ENCODE assay signal across 1 cellular context in the genomic region with DNA sequence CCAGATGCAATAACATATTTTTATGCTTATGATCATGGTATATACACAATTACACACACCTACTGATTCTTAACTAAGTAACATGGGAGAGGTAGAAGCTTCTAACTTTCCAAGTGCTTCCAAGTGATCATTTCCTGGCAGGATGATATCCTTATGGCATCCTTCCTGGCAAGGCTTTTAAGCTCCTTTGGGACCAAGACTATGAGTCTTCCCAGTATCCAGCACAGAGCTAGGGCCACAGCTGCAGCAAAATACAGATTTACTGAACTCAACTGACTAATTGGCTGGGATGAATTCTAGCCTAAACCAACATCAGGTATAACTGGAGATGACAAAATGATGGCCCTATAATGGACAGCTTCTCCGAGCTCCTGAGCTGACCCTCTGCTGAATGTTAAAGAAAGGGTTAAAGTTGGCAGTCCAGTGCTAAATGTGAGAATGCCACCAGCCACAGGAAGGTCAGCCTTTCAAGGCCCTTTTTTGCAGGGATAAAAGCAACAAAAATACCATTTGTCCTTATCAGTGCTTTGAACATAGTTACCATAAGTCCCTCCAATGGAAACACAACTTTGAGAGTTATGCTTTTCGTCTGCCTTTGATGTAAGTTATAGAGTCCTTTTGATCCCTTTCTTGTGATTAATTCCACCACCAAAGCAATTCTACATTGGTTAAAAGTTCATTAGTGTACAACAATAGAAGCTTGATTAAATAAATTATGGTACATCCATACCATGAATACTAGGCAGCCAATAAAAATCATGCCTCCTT.
TF ChIP-seq lines count a peak whose summit lies in the region.

No MANE protein-coding gene starts in this region.

TF ChIP-seq in HepG2, 621 proteins besides CTCF, POLR2A, EP300 and RAD21 (continues in another document):
- TF ChIP-seq SMYD3 (CRISPR knock-in tag; IDR thresholded peaks at IDR 0.05) (no peak), SAFB2 (CRISPR knock-in tag; IDR thresholded peaks at IDR 0.05; ENCODE audit: borderline replicate concordance, low read depth) (no peak; the same call in 1 of the 2 replicates), ZNF225 (CRISPR knock-in tag; IDR thresholded peaks at IDR 0.05) (no peak), SALL1 (CRISPR knock-in tag; IDR thresholded peaks at IDR 0.05) (peak; percentile 77; the same call in 1 of the 2 replicates), HMG20A (CRISPR knock-in tag; IDR thresholded peaks at IDR 0.05; ENCODE audit: borderline replicate concordance) (peak; percentile 79; the same call in 1 of the 2 replicates), MBD4 (IDR thresholded peaks at IDR 0.05; ENCODE audit: borderline replicate concordance, low read length) (no peak), ZNF569 (CRISPR knock-in tag; IDR thresholded peaks at IDR 0.05; ENCODE audit: borderline replicate concordance) (no peak), HOXA7 (CRISPR knock-in tag; IDR thresholded peaks at IDR 0.05) (no peak), ZSCAN20 (CRISPR knock-in tag; IDR thresholded peaks at IDR 0.05; ENCODE audit: borderline replicate concordance) (no peak), ZNF33A (CRISPR knock-in tag; IDR thresholded peaks at IDR 0.05; ENCODE audit: borderline replicate concordance) (no peak), KDM6A (CRISPR knock-in tag; IDR thresholded peaks at IDR 0.05; ENCODE audit: low read depth) (peak; percentile 28; the same call in 1 of the 2 replicates), ZFY (CRISPR knock-in tag; IDR thresholded peaks at IDR 0.05) (no peak), ZFP1 (CRISPR knock-in tag; IDR thresholded peaks at IDR 0.05) (no peak), ZNF646 (CRISPR knock-in tag; IDR thresholded peaks at IDR 0.05) (no peak), ZNF737 (CRISPR knock-in tag; IDR thresholded peaks at IDR 0.05; ENCODE audit: borderline replicate concordance) (no peak), MEIS1 (CRISPR knock-in tag; IDR thresholded peaks at IDR 0.05; ENCODE audit: borderline replicate concordance) (no peak), CEBPB (IDR thresholded peaks at IDR 0.05; ENCODE audit: borderline replicate concordance, low read depth, low read length) (no peak), NRL (CRISPR knock-in tag; IDR thresholded peaks at IDR 0.05; ENCODE audit: borderline replicate concordance) (no peak), ZNF589 (CRISPR knock-in tag; conservative IDR thresholded peaks at IDR 0.05) (no peak), MZF1 (CRISPR knock-in tag; IDR thresholded peaks at IDR 0.05; ENCODE audit: borderline replicate concordance) (no peak), ZNF260 (CRISPR knock-in tag; IDR thresholded peaks at IDR 0.05; ENCODE audit: borderline replicate concordance, low read depth) (no peak), THAP8 (CRISPR knock-in tag; IDR thresholded peaks at IDR 0.05; ENCODE audit: borderline replicate concordance) (no peak), ZNF577 (CRISPR knock-in tag; IDR thresholded peaks at IDR 0.05; ENCODE audit: borderline replicate concordance, low read depth) (no peak), ATAD3A (CRISPR knock-in tag; IDR thresholded peaks at IDR 0.05) (no peak), CCDC6 (CRISPR knock-in tag; IDR thresholded peaks at IDR 0.05) (no peak), FOXC1 (CRISPR knock-in tag; IDR thresholded peaks at IDR 0.05; ENCODE audit: borderline replicate concordance) (no peak), SP5 (CRISPR knock-in tag; IDR thresholded peaks at IDR 0.05; ENCODE audit: borderline replicate concordance, low read depth) (peak; percentile 28; the same call in 1 of the 2 replicates), NFIB (CRISPR knock-in tag; IDR thresholded peaks at IDR 0.05; ENCODE audit: borderline replicate concordance) (no peak), ZNF296 (CRISPR knock-in tag; conservative IDR thresholded peaks at IDR 0.05) (no peak), MXI1 (IDR thresholded peaks at IDR 0.05; ENCODE audit: borderline replicate concordance, low read depth, low read length) (no peak), PAX8 (CRISPR knock-in tag; IDR thresholded peaks at IDR 0.05; ENCODE audit: borderline replicate concordance) (no peak)
- TF ChIP-seq, protein P1, sequence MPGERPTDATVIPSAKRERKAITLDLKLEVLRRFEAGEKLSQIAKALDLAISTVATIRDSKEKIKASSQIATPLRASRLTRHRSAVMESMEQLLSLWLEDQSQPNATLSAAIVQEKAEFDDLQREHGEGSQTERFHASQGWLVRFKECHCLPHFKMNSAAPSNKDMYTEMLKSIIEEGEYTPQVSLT (CRISPR knock-in tag; IDR thresholded peaks at IDR 0.05; ENCODE audit: borderline replicate concordance, low read depth) = no peak
- TF ChIP-seq, protein P2, sequence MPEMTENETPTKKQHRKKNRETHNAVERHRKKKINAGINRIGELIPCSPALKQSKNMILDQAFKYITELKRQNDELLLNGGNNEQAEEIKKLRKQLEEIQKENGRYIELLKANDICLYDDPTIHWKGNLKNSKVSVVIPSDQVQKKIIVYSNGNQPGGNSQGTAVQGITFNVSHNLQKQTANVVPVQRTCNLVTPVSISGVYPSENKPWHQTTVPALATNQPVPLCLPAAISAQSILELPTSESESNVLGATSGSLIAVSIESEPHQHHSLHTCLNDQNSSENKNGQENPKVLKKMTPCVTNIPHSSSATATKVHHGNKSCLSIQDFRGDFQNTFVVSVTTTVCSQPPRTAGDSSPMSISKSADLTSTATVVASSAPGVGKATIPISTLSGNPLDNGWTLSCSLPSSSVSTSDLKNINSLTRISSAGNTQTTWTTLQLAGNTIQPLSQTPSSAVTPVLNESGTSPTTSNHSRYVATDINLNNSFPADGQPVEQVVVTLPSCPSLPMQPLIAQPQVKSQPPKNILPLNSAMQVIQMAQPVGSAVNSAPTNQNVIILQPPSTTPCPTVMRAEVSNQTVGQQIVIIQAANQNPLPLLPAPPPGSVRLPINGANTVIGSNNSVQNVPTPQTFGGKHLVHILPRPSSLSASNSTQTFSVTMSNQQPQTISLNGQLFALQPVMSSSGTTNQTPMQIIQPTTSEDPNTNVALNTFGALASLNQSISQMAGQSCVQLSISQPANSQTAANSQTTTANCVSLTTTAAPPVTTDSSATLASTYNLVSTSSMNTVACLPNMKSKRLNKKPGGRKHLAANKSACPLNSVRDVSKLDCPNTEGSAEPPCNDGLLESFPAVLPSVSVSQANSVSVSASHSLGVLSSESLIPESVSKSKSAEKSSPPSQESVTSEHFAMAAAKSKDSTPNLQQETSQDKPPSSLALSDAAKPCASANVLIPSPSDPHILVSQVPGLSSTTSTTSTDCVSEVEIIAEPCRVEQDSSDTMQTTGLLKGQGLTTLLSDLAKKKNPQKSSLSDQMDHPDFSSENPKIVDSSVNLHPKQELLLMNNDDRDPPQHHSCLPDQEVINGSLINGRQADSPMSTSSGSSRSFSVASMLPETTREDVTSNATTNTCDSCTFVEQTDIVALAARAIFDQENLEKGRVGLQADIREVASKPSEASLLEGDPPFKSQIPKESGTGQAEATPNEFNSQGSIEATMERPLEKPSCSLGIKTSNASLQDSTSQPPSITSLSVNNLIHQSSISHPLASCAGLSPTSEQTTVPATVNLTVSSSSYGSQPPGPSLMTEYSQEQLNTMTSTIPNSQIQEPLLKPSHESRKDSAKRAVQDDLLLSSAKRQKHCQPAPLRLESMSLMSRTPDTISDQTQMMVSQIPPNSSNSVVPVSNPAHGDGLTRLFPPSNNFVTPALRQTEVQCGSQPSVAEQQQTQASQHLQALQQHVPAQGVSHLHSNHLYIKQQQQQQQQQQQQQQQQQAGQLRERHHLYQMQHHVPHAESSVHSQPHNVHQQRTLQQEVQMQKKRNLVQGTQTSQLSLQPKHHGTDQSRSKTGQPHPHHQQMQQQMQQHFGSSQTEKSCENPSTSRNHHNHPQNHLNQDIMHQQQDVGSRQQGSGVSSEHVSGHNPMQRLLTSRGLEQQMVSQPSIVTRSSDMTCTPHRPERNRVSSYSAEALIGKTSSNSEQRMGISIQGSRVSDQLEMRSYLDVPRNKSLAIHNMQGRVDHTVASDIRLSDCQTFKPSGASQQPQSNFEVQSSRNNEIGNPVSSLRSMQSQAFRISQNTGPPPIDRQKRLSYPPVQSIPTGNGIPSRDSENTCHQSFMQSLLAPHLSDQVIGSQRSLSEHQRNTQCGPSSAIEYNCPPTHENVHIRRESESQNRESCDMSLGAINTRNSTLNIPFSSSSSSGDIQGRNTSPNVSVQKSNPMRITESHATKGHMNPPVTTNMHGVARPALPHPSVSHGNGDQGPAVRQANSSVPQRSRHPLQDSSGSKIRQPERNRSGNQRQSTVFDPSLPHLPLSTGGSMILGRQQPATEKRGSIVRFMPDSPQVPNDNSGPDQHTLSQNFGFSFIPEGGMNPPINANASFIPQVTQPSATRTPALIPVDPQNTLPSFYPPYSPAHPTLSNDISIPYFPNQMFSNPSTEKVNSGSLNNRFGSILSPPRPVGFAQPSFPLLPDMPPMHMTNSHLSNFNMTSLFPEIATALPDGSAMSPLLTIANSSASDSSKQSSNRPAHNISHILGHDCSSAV (CRISPR knock-in tag; IDR thresholded peaks at IDR 0.05; ENCODE audit: borderline replicate concordance) = no peak
- TF ChIP-seq, protein P3, sequence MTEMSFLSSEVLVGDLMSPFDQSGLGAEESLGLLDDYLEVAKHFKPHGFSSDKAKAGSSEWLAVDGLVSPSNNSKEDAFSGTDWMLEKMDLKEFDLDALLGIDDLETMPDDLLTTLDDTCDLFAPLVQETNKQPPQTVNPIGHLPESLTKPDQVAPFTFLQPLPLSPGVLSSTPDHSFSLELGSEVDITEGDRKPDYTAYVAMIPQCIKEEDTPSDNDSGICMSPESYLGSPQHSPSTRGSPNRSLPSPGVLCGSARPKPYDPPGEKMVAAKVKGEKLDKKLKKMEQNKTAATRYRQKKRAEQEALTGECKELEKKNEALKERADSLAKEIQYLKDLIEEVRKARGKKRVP (CRISPR knock-in tag; IDR thresholded peaks at IDR 0.05) = no peak
- TF ChIP-seq, protein P4, sequence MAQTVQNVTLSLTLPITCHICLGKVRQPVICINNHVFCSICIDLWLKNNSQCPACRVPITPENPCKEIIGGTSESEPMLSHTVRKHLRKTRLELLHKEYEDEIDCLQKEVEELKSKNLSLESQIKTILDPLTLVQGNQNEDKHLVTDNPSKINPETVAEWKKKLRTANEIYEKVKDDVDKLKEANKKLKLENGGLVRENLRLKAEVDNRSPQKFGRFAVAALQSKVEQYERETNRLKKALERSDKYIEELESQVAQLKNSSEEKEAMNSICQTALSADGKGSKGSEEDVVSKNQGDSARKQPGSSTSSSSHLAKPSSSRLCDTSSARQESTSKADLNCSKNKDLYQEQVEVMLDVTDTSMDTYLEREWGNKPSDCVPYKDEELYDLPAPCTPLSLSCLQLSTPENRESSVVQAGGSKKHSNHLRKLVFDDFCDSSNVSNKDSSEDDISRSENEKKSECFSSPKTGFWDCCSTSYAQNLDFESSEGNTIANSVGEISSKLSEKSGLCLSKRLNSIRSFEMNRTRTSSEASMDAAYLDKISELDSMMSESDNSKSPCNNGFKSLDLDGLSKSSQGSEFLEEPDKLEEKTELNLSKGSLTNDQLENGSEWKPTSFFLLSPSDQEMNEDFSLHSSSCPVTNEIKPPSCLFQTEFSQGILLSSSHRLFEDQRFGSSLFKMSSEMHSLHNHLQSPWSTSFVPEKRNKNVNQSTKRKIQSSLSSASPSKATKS (CRISPR knock-in tag; IDR thresholded peaks at IDR 0.05) = no peak
- TF ChIP-seq, protein P5, sequence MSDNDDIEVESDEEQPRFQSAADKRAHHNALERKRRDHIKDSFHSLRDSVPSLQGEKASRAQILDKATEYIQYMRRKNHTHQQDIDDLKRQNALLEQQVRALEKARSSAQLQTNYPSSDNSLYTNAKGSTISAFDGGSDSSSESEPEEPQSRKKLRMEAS (IDR thresholded peaks at IDR 0.05) = no peak
